In the genomic region with DNA sequence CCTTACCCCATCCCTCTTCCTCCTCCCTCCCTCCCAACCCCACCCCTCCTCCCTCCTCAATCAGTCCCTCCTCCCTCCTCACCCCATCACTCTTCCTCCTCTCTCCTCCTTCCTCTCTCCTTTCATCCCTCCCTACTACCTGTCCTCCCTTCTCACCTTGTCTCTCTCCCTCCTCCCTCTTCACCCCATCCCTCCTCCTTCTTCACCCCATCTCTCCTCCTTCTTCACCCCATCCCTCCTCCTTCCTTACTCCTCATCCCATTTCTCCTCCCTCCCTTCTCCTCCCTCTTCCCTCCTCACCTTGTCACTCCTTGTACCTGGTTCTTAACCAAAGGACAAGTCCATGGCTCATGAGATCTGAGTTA, we compare ENCODE assay signal across 19 cellular contexts.
DNase-seq lines count a peak whose midpoint lies in the region; ATAC-seq, FAIRE-seq and TF ChIP-seq lines count a peak whose summit lies in the region.
"Had no signal": no experiment of that assay in that cellular context is flagged by ENCODE, and none has a peak within 500 bp of the region (broad histone marks: within the 10 kb centered on the region; RNA-seq: fewer than 3 reads in every experiment).

No MANE protein-coding gene starts in this region.

- DNase-seq in A549 (ENCODE audit: low read depth in 1 of 2, low spot score in 1 of 2) (no peak), Calu3 (no peak), body of pancreas (no peak), pancreas (no peak)
- DNase-seq in CD8-positive, alpha-beta T cell = no peak
- DNase-seq in activated CD8-positive, alpha-beta memory T cell treated with anti-CD3 and anti-CD28 coated beads for 24 hours = no peak
- DNase-seq: BE2C; CD4-positive, alpha-beta T cell; DMS153; Kasumi-1; NCI-H1694 treated with DMSO at 0.1 percent for 48 hours; NCI-H2081 treated with DMSO at 0.1 percent for 48 hours; NCI-H446; Peyer's patch had no signal

- TF ChIP-seq CTCF in A549 (IDR thresholded peaks at IDR 0.05) (no peak), Calu3 (IDR thresholded peaks at IDR 0.05; ENCODE audit: unreplicated experiment) (no peak), body of pancreas (IDR thresholded peaks at IDR 0.05) (no peak), pancreas (IDR thresholded peaks at IDR 0.05) (no peak)
- no peak for TF ChIP-seq CTCF in CD8-positive, alpha-beta T cell (IDR thresholded peaks at IDR 0.05)

- H3K27ac ChIP-seq in A549 (no peak overlapping the region), body of pancreas (peak overlapping the region; percentile 80 to 92 (median 88)), pancreas (peak overlapping the region in 3 of 4 donors; percentile 42 to 77 (median 77))
- no peak overlapping the region for H3K27ac ChIP-seq in CD8-positive, alpha-beta T cell (ENCODE audit: low read depth, low read length)
- H3K27ac ChIP-seq: Peyer's patch, SJCRH30 had no signal

- H3K4me2 ChIP-seq in A549 = peak overlapping the region; percentile 62

- peak overlapping the region; percentile 61 for H3K4me3 Mint-ChIP-seq in Calu3 (ENCODE audit: low read depth, unreplicated experiment)
- H3K4me3 Mint-ChIP-seq in CD8-positive, alpha-beta T cell = no peak overlapping the region
- H3K4me3 Mint-ChIP-seq: CD4-positive, alpha-beta T cell had no signal

- peaks cover 2% of the 10 kb centered on the region; the same call in 1 of the 3 replicates for H3K4me1 ChIP-seq in A549
- peaks cover 35% of the 10 kb centered on the region for H3K4me1 ChIP-seq in body of pancreas
- peaks cover 0 to 6% (median 0%) of the 10 kb centered on the region in 3 donors for H3K4me1 ChIP-seq in pancreas
- H3K4me1 ChIP-seq in CD8-positive, alpha-beta T cell (ENCODE audit: insufficient read depth, low read length) = no peaks in the 10 kb centered on the region
- H3K4me1 ChIP-seq: BE2C had no signal

- no peak overlapping the region for H3K4me3 ChIP-seq in A549
- no peak overlapping the region for H3K4me3 ChIP-seq in body of pancreas
- no peak overlapping the region for H3K4me3 ChIP-seq in pancreas
- no peak overlapping the region for H3K4me3 ChIP-seq in CD8-positive, alpha-beta T cell (ENCODE audit: low read depth, low read length)
- H3K4me3 ChIP-seq: Peyer's patch, SJCRH30 had no signal

- BruUV-seq in Calu3 (replicated peaks; lab: Mats Ljungman, UMichigan) = no TSS peak

- POLR2A ChIA-PET in A549 (lab: Yijun Ruan, JAX) = no interaction called here
- POLR2A ChIA-PET in CD8-positive, alpha-beta T cell (lab: Charles Lee) = no interaction called here

- CTCF ChIA-PET in A549 (lab: Yijun Ruan, JAX) (no interaction called here), Calu3 (lab: Charles Lee) (interaction anchor here (1.0 kb wide), 1 partner anchor 11 kb away, joined by 3 read pairs; no protein-coding TSS in a partner anchor)
- CTCF ChIA-PET in CD8-positive, alpha-beta T cell (lab: Charles Lee) = no interaction called here

- TF ChIP-seq POLR2A in A549 (IDR thresholded peaks at IDR 0.05; ENCODE audit: low read length) (no peak), body of pancreas (IDR thresholded peaks at IDR 0.05) (no peak)

- no peaks in the 10 kb centered on the region for H3K9me3 Mint-ChIP-seq in Calu3 (ENCODE audit: low read depth, unreplicated experiment)
- no peaks in the 10 kb centered on the region for H3K9me3 Mint-ChIP-seq in CD8-positive, alpha-beta T cell
- H3K9me3 Mint-ChIP-seq: CD4-positive, alpha-beta T cell had no signal

- H3K4me1 Mint-ChIP-seq in Calu3 (ENCODE audit: low read depth, unreplicated experiment) = no peaks in the 10 kb centered on the region
- no peaks in the 10 kb centered on the region for H3K4me1 Mint-ChIP-seq in CD8-positive, alpha-beta T cell (ENCODE audit: low read depth)

- H3K9me3 ChIP-seq in A549 (no peaks in the 10 kb centered on the region), body of pancreas (no peaks in the 10 kb centered on the region), pancreas (no peaks in the 10 kb centered on the region)
- no peaks in the 10 kb centered on the region for H3K9me3 ChIP-seq in CD8-positive, alpha-beta T cell (ENCODE audit: low read length)
- H3K9me3 ChIP-seq: BE2C, Peyer's patch, SJCRH30 had no signal

- H3K36me3 Mint-ChIP-seq in Calu3 (ENCODE audit: insufficient read depth, unreplicated experiment) = no peaks in the 10 kb centered on the region
- H3K36me3 Mint-ChIP-seq in CD8-positive, alpha-beta T cell = no peaks in the 10 kb centered on the region

- no peak for TF ChIP-seq EP300 in A549 (IDR thresholded peaks at IDR 0.05)

- no peak overlapping the region for H3K27ac Mint-ChIP-seq in Calu3 (ENCODE audit: unreplicated experiment)
- H3K27ac Mint-ChIP-seq in CD8-positive, alpha-beta T cell = no peak overlapping the region
- H3K27ac Mint-ChIP-seq: CD4-positive, alpha-beta T cell had no signal

- intact Hi-C loops in Calu3 (cut with micrococcal nuclease; ENCODE audit: unreplicated experiment) = loop anchor here (5.0 kb wide), 1 partner anchor 300 kb away; no protein-coding TSS in a partner anchor
- intact Hi-C loops in body of pancreas (cut with DNase I) = no loop called here
- intact Hi-C loops in pancreas (cut with DNase I) = no loop called here
- intact Hi-C loops in CD8-positive, alpha-beta T cell (cut with DNase I, micrococcal nuclease) = no loop called here

- no peaks in the 10 kb centered on the region for H3K36me3 ChIP-seq in body of pancreas (replicated peaks in 1 of 2; ENCODE audit: insufficient read depth in 1 of 2, low read depth in 2 of 2)
- no peaks in the 10 kb centered on the region for H3K36me3 ChIP-seq in pancreas
- H3K36me3 ChIP-seq in CD8-positive, alpha-beta T cell (ENCODE audit: insufficient read depth, low read length) = no peaks in the 10 kb centered on the region
- H3K36me3 ChIP-seq: BE2C, Peyer's patch, SJCRH30 had no signal

- no peaks in the 10 kb centered on the region for H3K27me3 ChIP-seq in body of pancreas
- H3K27me3 ChIP-seq in pancreas = no peaks in the 10 kb centered on the region
- no peaks in the 10 kb centered on the region for H3K27me3 ChIP-seq in CD8-positive, alpha-beta T cell (ENCODE audit: insufficient read depth, low read length)
- H3K27me3 ChIP-seq: BE2C, Peyer's patch, SJCRH30 had no signal

- no peak for TF ChIP-seq RAD21 in A549 (conservative IDR thresholded peaks at IDR 0.05 in 1 of 2, IDR thresholded peaks at IDR 0.05 in 1 of 2)

- no peak for ATAC-seq in A549
- no peak for ATAC-seq in body of pancreas
- no peak for ATAC-seq in pancreas
- ATAC-seq in GM21528 (IDR thresholded peaks at IDR 0.05; ENCODE audit: low FRiP score, unreplicated experiment) = no peak
- ATAC-seq in CD8-positive, alpha-beta T cell = no peak

- no peak for FAIRE-seq in A549 (lab: Jason Lieb, UNC)
- FAIRE-seq in pancreas (lab: Jason Lieb, UNC) = no peak
- FAIRE-seq: G401.6, GM12892, H1 had no signal

- peaks cover 4% of the 10 kb centered on the region for H3K27me3 Mint-ChIP-seq in Calu3 (ENCODE audit: unreplicated experiment)
- H3K27me3 Mint-ChIP-seq in CD8-positive, alpha-beta T cell (ENCODE audit: low read depth) = no peaks in the 10 kb centered on the region
- H3K27me3 Mint-ChIP-seq: CD4-positive, alpha-beta T cell had no signal

TF ChIP-seq in A549, 52 proteins besides CTCF, POLR2A, EP300 and RAD21:
- no peak for TF ChIP-seq POLR2AphosphoS2 (conservative IDR thresholded peaks at IDR 0.05; ENCODE audit: low read length)
- TF ChIP-seq CBX2 (IDR thresholded peaks at IDR 0.05; ENCODE audit: borderline replicate concordance, low read depth) = no peak
- TF ChIP-seq SMC3 (IDR thresholded peaks at IDR 0.05) = no peak
- TF ChIP-seq ZSCAN20 (CRISPR knock-in tag; IDR thresholded peaks at IDR 0.05) = no peak
- TF ChIP-seq EHMT2 (IDR thresholded peaks at IDR 0.05; ENCODE audit: low read depth) = no peak
- TF ChIP-seq ZFP36 (IDR thresholded peaks at IDR 0.05; ENCODE audit: borderline replicate concordance, partially characterized antibody) = no peak
- TF ChIP-seq TFCP2L1 (CRISPR knock-in tag; IDR thresholded peaks at IDR 0.05) = no peak
- no peak for TF ChIP-seq GATA3 (IDR thresholded peaks at IDR 0.05; ENCODE audit: borderline replicate concordance)
- no peak for TF ChIP-seq FOSB (CRISPR knock-in tag; IDR thresholded peaks at IDR 0.05)
- TF ChIP-seq HDAC2 (IDR thresholded peaks at IDR 0.05) = no peak
- TF ChIP-seq ESRRA (IDR thresholded peaks at IDR 0.05; ENCODE audit: borderline replicate concordance, low read length) = no peak
- TF ChIP-seq, protein P1, sequence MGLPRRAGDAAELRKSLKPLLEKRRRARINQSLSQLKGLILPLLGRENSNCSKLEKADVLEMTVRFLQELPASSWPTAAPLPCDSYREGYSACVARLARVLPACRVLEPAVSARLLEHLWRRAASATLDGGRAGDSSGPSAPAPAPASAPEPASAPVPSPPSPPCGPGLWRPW (IDR thresholded peaks at IDR 0.05) = no peak
- no peak for TF ChIP-seq RCOR1 (IDR thresholded peaks at IDR 0.05; ENCODE audit: low read depth, low read length)
- no peak for TF ChIP-seq NFE2L2 (conservative IDR thresholded peaks at IDR 0.05; ENCODE audit: low read length)
- no peak for TF ChIP-seq EHF (CRISPR knock-in tag; IDR thresholded peaks at IDR 0.05)
- no peak for TF ChIP-seq ZC3H11A (IDR thresholded peaks at IDR 0.05)
- no peak for TF ChIP-seq MAFK (IDR thresholded peaks at IDR 0.05; ENCODE audit: partially characterized antibody)
- TF ChIP-seq MAZ (IDR thresholded peaks at IDR 0.05; ENCODE audit: borderline replicate concordance, low read depth, low read length) = no peak
TF ChIP-seq in A549: peak in this region for 0.

Comparison
In these comparisons a context has a peak if more than half of its experiments do, and no peak if none do; other contexts are left out.
1. H3K27ac ChIP-seq: peak in body of pancreas (4 of 4) and pancreas (3 of 4); none in A549 (0 of 2) and CD8-positive, alpha-beta T cell (single experiment).